9 cellular contexts compared by ENCODE assay signal in the genomic region with DNA sequence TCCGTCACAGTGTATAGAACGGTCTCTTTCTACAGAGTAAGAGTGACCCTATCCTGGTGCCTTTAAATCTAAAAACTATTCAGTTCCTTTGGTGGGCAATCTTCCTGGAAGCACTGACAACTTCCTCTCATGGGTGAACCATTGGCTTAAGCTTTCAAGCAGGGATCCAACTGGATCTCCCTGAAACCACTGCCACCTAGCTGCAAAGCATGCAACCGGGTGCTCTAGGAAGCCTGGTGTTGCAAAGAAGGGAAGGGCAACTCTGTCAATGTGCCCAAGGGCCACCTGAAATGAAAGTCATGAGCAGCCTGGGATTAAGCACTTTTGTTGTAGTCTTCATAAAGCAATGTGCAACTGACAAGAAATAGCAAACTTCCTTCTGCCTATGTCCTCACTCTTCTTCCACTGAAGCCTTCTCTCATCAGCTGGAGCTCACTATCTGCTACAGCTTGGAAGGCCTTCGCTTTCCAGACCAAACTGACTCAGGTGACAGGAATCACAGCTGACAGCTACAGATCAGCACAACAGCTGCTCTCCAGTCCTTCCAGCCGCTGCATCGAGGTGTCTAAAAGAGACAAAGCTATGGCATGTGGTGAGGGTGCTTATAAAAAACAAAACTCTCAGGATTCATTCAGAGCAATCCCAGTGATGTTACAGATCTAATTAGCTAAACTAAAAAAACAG. TPM values are rescaled to one million over a fixed set of nuclear protein-coding genes. Genes with fewer than 3 reads are reported as not detected.
DNase-seq lines count a peak whose midpoint lies in the region; ATAC-seq, FAIRE-seq and TF ChIP-seq lines count a peak whose summit lies in the region.
"Had no signal": no experiment of that assay in that cellular context is flagged by ENCODE, and none has a peak within 500 bp of the region (broad histone marks: within the 10 kb centered on the region; RNA-seq: fewer than 3 reads in every experiment).

No MANE protein-coding gene starts in this region.

- H4K8ac ChIP-seq in H1 (ENCODE audit: extremely low read depth, insufficient read depth, low read length) = no peak overlapping the region

- no peaks in the 10 kb centered on the region for H3K9me3 ChIP-seq in H1 (ENCODE audit: insufficient read depth in 2 of 2, low read depth in 1 of 2, low read length in 1 of 2)
- no peaks in the 10 kb centered on the region for H3K9me3 ChIP-seq in mucosa of descending colon

- H2BK15ac ChIP-seq in H1 (ENCODE audit: low read length) = no peak overlapping the region

- H3K14ac ChIP-seq in H1 (ENCODE audit: insufficient read length) = no peak overlapping the region

- H2BK12ac ChIP-seq in H1 (ENCODE audit: low read depth, low read length) = no peak overlapping the region

- H4K91ac ChIP-seq in H1 (replicated peaks; ENCODE audit: insufficient read length, low read length) = no peak overlapping the region

- no peak overlapping the region for H4K5ac ChIP-seq in H1 (ENCODE audit: insufficient read length, low read depth, low read length)

- intact Hi-C loops in mucosa of descending colon (cut with DNase I, micrococcal nuclease) = no loop called here
- intact Hi-C loops in activated CD8-positive, alpha-beta T cell treated with anti-CD3 and anti-CD28 coated beads for 36 hours (cut with micrococcal nuclease) = no loop called here

- POLR2A ChIA-PET in H1 (lab: Charles Lee; ENCODE audit: partially characterized antibody) = interaction anchor here (1.0 to 1.2 kb wide), 2 partner anchors 40 to 125 kb away, joined by 3 to 4 read pairs; no protein-coding TSS in a partner anchor
- POLR2A ChIA-PET in activated CD8-positive, alpha-beta T cell treated with anti-CD3 and anti-CD28 coated beads for 36 hours (lab: Charles Lee) = no interaction called here

- no peaks in the 10 kb centered on the region for H3K9me3 Mint-ChIP-seq in activated CD8-positive, alpha-beta T cell treated with anti-CD3 and anti-CD28 coated beads for 36 hours

- peak; percentile 71 to 79 for TF ChIP-seq RAD21 in H1 (IDR thresholded peaks at IDR 0.05 in 1 of 2, conservative IDR thresholded peaks at IDR 0.05 in 1 of 2; ENCODE audit: low read depth in 2 of 2, low read length in 2 of 2)

- H2AFZ ChIP-seq in H1 (ENCODE audit: low read length) = no peak overlapping the region

- H3K23me2 ChIP-seq in H1 (ENCODE audit: low read depth, low read length) = no peaks in the 10 kb centered on the region

- H3K79me1 ChIP-seq in H1 (ENCODE audit: low read depth, low read length) = no peaks in the 10 kb centered on the region

- peak; percentile 49 for ATAC-seq in mucosa of descending colon
- ATAC-seq in HG02973 (IDR thresholded peaks at IDR 0.05; ENCODE audit: unreplicated experiment) = no peak
- ATAC-seq in activated CD8-positive, alpha-beta T cell treated with anti-CD3 and anti-CD28 coated beads for 36 hours = no peak
- ATAC-seq in HG03432 (IDR thresholded peaks at IDR 0.05; ENCODE audit: unreplicated experiment) = no peak

- H3K4me3 Mint-ChIP-seq in activated CD8-positive, alpha-beta T cell treated with anti-CD3 and anti-CD28 coated beads for 36 hours = no peak overlapping the region

- TF ChIP-seq POLR2A in H1 (IDR thresholded peaks at IDR 0.05; ENCODE audit: control extremely low read depth in 1 of 2, low read depth in 2 of 2, low read length in 2 of 2) = no peak

- H3K27me3 ChIP-seq in H1 (replicated peaks in 1 of 4; ENCODE audit: control insufficient read depth in 3 of 4, extremely low read depth in 1 of 4, insufficient read depth in 3 of 4, low read length in 3 of 4) = no peaks in the 10 kb centered on the region

- no peak overlapping the region for H3K4ac ChIP-seq in H1 (replicated peaks; ENCODE audit: insufficient read length, low read depth, low read length)

- H3K4me1 Mint-ChIP-seq in activated CD8-positive, alpha-beta T cell treated with anti-CD3 and anti-CD28 coated beads for 36 hours (ENCODE audit: low read depth) = no peaks in the 10 kb centered on the region

- no peak overlapping the region for H2BK120ac ChIP-seq in H1 (replicated peaks; ENCODE audit: low read depth, low read length)

- no peak overlapping the region for H3K27ac ChIP-seq in H1 (ENCODE audit: low read depth, low read length)

- H3K36me3 ChIP-seq in H1 (ENCODE audit: control insufficient read depth in 2 of 4, insufficient read depth in 4 of 4, low read length in 3 of 4) (no peaks in the 10 kb centered on the region), mucosa of descending colon (ENCODE audit: low read depth) (peaks cover 5% of the 10 kb centered on the region)

- H3K18ac ChIP-seq in H1 (ENCODE audit: extremely low read depth, low read length) = no peak overlapping the region

- H3K36me3 Mint-ChIP-seq in activated CD8-positive, alpha-beta T cell treated with anti-CD3 and anti-CD28 coated beads for 36 hours (ENCODE audit: low read depth) = peaks cover 21% of the 10 kb centered on the region

- H3K23ac ChIP-seq in H1 (ENCODE audit: insufficient read length) = no peak overlapping the region

- no peak overlapping the region for H2BK5ac ChIP-seq in H1 (ENCODE audit: low read depth, low read length)

- H3K4me1 ChIP-seq in H1 (replicated peaks in 1 of 4; ENCODE audit: control insufficient read depth in 3 of 4, insufficient read depth in 4 of 4, low read length in 3 of 4) (peaks cover 0 to 9% (median 2%) of the 10 kb centered on the region in 4 experiments; a peak in 3 of 7 replicates), mucosa of descending colon (ENCODE audit: low read depth) (no peaks in the 10 kb centered on the region)

- no peak overlapping the region for H3K27ac Mint-ChIP-seq in activated CD8-positive, alpha-beta T cell treated with anti-CD3 and anti-CD28 coated beads for 36 hours

- CTCF ChIA-PET in H1 (lab: Charles Lee; ENCODE audit: partially characterized antibody) = interaction anchor here (0.6 to 4.8 kb wide), 33 partner anchors 8 to 192 kb away, joined by 3 to 38 read pairs (median 5); no protein-coding TSS in a partner anchor
- CTCF ChIA-PET in activated CD8-positive, alpha-beta T cell treated with anti-CD3 and anti-CD28 coated beads for 36 hours (lab: Charles Lee) = interaction anchor here (0.6 to 1.3 kb wide), 4 partner anchors 9 to 98 kb away, joined by 3 to 4 read pairs (median 3); no protein-coding TSS in a partner anchor

- TF ChIP-seq CTCF in H1 (IDR thresholded peaks at IDR 0.05; ENCODE audit: control extremely low read depth in 1 of 3, insufficient read depth in 1 of 3, low read depth in 1 of 3, low read length in 3 of 3) = peak; percentile 70 to 88 (median 80)
- no peak for TF ChIP-seq CTCF in mucosa of descending colon (IDR thresholded peaks at IDR 0.05)
- no peak for TF ChIP-seq CTCF in activated CD8-positive, alpha-beta T cell treated with anti-CD3 and anti-CD28 coated beads for 36 hours (IDR thresholded peaks at IDR 0.05)

- no peaks in the 10 kb centered on the region for H4K20me1 ChIP-seq in H1 (replicated peaks in 1 of 2; ENCODE audit: control insufficient read depth in 1 of 2, insufficient read depth in 2 of 2, low read length in 2 of 2)

- no peak overlapping the region for H3K4me3 ChIP-seq in H1 (ENCODE audit: extremely low read depth in 1 of 4, insufficient read depth in 2 of 4, low read depth in 3 of 4, low read length in 4 of 4)
- H3K4me3 ChIP-seq in mucosa of descending colon = no peak overlapping the region

- DNase-seq in ELF-1 (ENCODE audit: low read depth, low spot score) (peak; percentile 37), MV-4-11 (lab: John Stamatoyannopoulos, UW) (peak; percentile 39), H1 (ENCODE audit: low read depth in 1 of 2, low spot score in 2 of 2) (no peak), mucosa of descending colon (peak in 1 of 3 donors; percentile 17), GOT3 (lab: John Stamatoyannopoulos, UW) (no peak)
- DNase-seq in activated CD8-positive, alpha-beta T cell treated with anti-CD3 and anti-CD28 coated beads for 36 hours = no peak

- H2AK5ac ChIP-seq in H1 (ENCODE audit: low read depth, low read length) = no peak overlapping the region

- no peak overlapping the region for H2BK20ac ChIP-seq in H1 (ENCODE audit: low read length)

- no peak overlapping the region for H3K4me2 ChIP-seq in H1 (ENCODE audit: insufficient read depth in 1 of 2, low read depth in 2 of 2, low read length in 2 of 2)

- no peaks in the 10 kb centered on the region for H3K79me2 ChIP-seq in H1 (ENCODE audit: control insufficient read depth in 1 of 2, insufficient read depth in 2 of 2, low read length in 2 of 2)

- TF ChIP-seq EP300 in H1 (IDR thresholded peaks at IDR 0.05; ENCODE audit: borderline replicate concordance in 1 of 2, low read depth in 2 of 2, low read length in 2 of 2) = no peak

- no peak overlapping the region for H3K56ac ChIP-seq in H1 (replicated peaks; ENCODE audit: insufficient read length, low read depth, low read length)

- no peak for FAIRE-seq in H1 (lab: Jason Lieb, UNC)
- FAIRE-seq: frontal cortex had no signal

- WGBS in H1 (ENCODE audit: extremely low coverage in 1 of 2, insufficient coverage in 1 of 2, insufficient read length in 1 of 2, insufficient replicate concordance in 2 of 2, low coverage in 1 of 2, low lambda C conversion rate in 2 of 2, missing lambda C conversion rate in 1 of 2), 2 experiments = 86% methylated on average over 6 of the region's 6 CpGs; no CpG with 5 or more reads in 1 of the 2 experiments

- H3K9ac ChIP-seq in H1 (replicated peaks in 1 of 4; ENCODE audit: extremely low read depth in 1 of 4, low read depth in 3 of 4, low read length in 3 of 4) = no peak overlapping the region

- H3K27me3 Mint-ChIP-seq in activated CD8-positive, alpha-beta T cell treated with anti-CD3 and anti-CD28 coated beads for 36 hours = no peaks in the 10 kb centered on the region

RNA-seq across cellular contexts. Expression of gene SETD7, which starts 46.1 kb away (rescaled TPM):
- 3.4 and 4.6 TPM in 2 replicates for total RNA-seq in H1 (2021; fragmentation: NEBNext Ultra II Directional; extraction: Animal tissue kit (Norgen Biotek cat#: 25700))
- polyA plus RNA-seq in H1 (2011; rRNA removed) = 1.3 and 1.5 TPM in 2 replicates
- polyA plus RNA-seq in H1 (2011; cell fraction: cytosol; rRNA removed) = 1.4 TPM
- 1.3 TPM for polyA plus RNA-seq in H1 (2011; cell fraction: nucleus; rRNA removed)
- polyA plus RNA-seq in H1 (2012, experiment 1 of 2) = 1.5 to 2.1 TPM (median 1.9 TPM) in 4 replicates
- polyA plus RNA-seq in H1 (2012, experiment 2 of 2) = 0.20 TPM
- polyA plus RNA-seq in H1 (2013, experiment 1 of 2) = 2.1 TPM
- 1.7 TPM for polyA plus RNA-seq in H1 (2013, experiment 2 of 2)
- 3.1 and 4.5 TPM in 2 replicates for polyA minus RNA-seq in H1 (2011; rRNA and poly(A)+ RNA removed)
- polyA minus RNA-seq in H1 (2011; cell fraction: cytosol; rRNA and poly(A)+ RNA removed) = 1.5 TPM
- 3.1 TPM for polyA minus RNA-seq in H1 (2011; cell fraction: nucleus; rRNA and poly(A)+ RNA removed)
- total RNA-seq in mucosa of descending colon = 10 to 100 TPM; 10.2 to 68.4 (median 24.8) TPM
- total RNA-seq in activated CD8-positive, alpha-beta T cell treated with anti-CD3 and anti-CD28 coated beads for 36 hours = 10 to 100 TPM; 10.4 to 12.1 TPM

RNA-seq across cellular contexts. Expression of gene RAB33B, which starts 55.9 kb away (rescaled TPM):
- total RNA-seq in H1 (2021; fragmentation: NEBNext Ultra II Directional; extraction: Animal tissue kit (Norgen Biotek cat#: 25700)) = 8.6 and 8.7 TPM in 2 replicates
- 4.2 and 4.5 TPM in 2 replicates for polyA plus RNA-seq in H1 (2011; rRNA removed)
- 5.9 TPM for polyA plus RNA-seq in H1 (2011; cell fraction: cytosol; rRNA removed)
- 2.9 TPM for polyA plus RNA-seq in H1 (2011; cell fraction: nucleus; rRNA removed)
- 3.8 to 5.6 TPM (median 4.3 TPM) in 4 replicates for polyA plus RNA-seq in H1 (2012, experiment 1 of 2)
- 1.3 TPM for polyA plus RNA-seq in H1 (2012, experiment 2 of 2)
- 3.8 TPM for polyA plus RNA-seq in H1 (2013, experiment 1 of 2)
- 3.5 TPM for polyA plus RNA-seq in H1 (2013, experiment 2 of 2)
- 8.0 and 9.5 TPM in 2 replicates for polyA minus RNA-seq in H1 (2011; rRNA and poly(A)+ RNA removed)
- polyA minus RNA-seq in H1 (2011; cell fraction: cytosol; rRNA and poly(A)+ RNA removed) = 8.4 TPM
- 5.8 TPM for polyA minus RNA-seq in H1 (2011; cell fraction: nucleus; rRNA and poly(A)+ RNA removed)
- total RNA-seq in mucosa of descending colon = 10 to 100 TPM in 1 of 3 donors, 1 to 10 TPM in 2; 4.5 to 10.0 (median 5.4) TPM
- 1 to 10 TPM; 6.1 to 6.2 TPM for total RNA-seq in activated CD8-positive, alpha-beta T cell treated with anti-CD3 and anti-CD28 coated beads for 36 hours

Comparison
In these comparisons a context has a peak if more than half of its experiments do, and no peak if none do; other contexts are left out.
1. DNase-seq: peak in ELF-1 (single experiment) and MV-4-11 (single experiment); none in H1 (0 of 2), activated CD8-positive, alpha-beta T cell treated with anti-CD3 and anti-CD28 coated beads for 36 hours (single experiment) and GOT3 (single experiment).
2. CTCF ChIP-seq: peak in H1 (3 of 3); none in mucosa of descending colon (single experiment) and activated CD8-positive, alpha-beta T cell treated with anti-CD3 and anti-CD28 coated beads for 36 hours (single experiment).